18 cellular contexts compared by ENCODE assay signal in genomic region chr4:24570172-24570571, GRCh38. TPM values are rescaled to one million over a fixed set of nuclear protein-coding genes. Genes with fewer than 3 reads are reported as not detected.
DNase-seq lines count a peak whose midpoint lies in the region; ATAC-seq, FAIRE-seq and TF ChIP-seq lines count a peak whose summit lies in the region.
"Had no signal": no experiment of that assay in that cellular context is flagged by ENCODE, and none has a peak within 500 bp of the region (broad histone marks: within the 10 kb centered on the region; RNA-seq: fewer than 3 reads in every experiment).

No MANE protein-coding gene starts in this region.

- H3K79me2 ChIP-seq in endothelial cell of umbilical vein (ENCODE audit: control insufficient read depth, insufficient read depth, low read length), result peaks cover 99% of the 10 kb centered on the region

- FAIRE-seq in endothelial cell of umbilical vein (lab: Jason Lieb, UNC), result no peak

- H3K4me2 ChIP-seq in endothelial cell of umbilical vein (ENCODE audit: insufficient read depth, low read length), result peak overlapping the region; percentile 4

- no TSS peak for BruUV-seq in endothelial cell of umbilical vein (replicated peaks; lab: Mats Ljungman, UMichigan)

- no peak overlapping the region for H2AFZ ChIP-seq in endothelial cell of umbilical vein (ENCODE audit: low read depth, low read length)

- no peaks in the 10 kb centered on the region for H3K9me3 ChIP-seq in endothelial cell of umbilical vein (replicated peaks; ENCODE audit: control insufficient read depth, insufficient read depth, low read length)
- H3K9me3 ChIP-seq: BE2C had no signal

- peaks cover 27% of the 10 kb centered on the region for H4K20me1 ChIP-seq in endothelial cell of umbilical vein (replicated peaks; ENCODE audit: control insufficient read depth, extremely low read depth, insufficient read depth, low read length)

- no peak for DNase-seq in endothelial cell of umbilical vein (ENCODE audit: low read depth, low spot score)
- no peak for DNase-seq in DMS153 (lab: John Stamatoyannopoulos, UW)
- no peak for DNase-seq in DMS79 (lab: John Stamatoyannopoulos, UW)
- DNase-seq: activated CD4-positive, alpha-beta T cell treated with anti-CD3 and anti-CD28 coated beads, Interleukin-2, amount 10 ng/mL, durations not matched to agents 24 days and 14 days; anterior cingulate cortex; BE2C; DMS 273 treated with DMSO at 0.1 percent for 48 hours; KG1; NCI-H1436; right cardiac atrium; SHP77 treated with DMSO at 0.1 percent for 48 hours; stimulated activated CD4-positive, alpha-beta T cell treated with anti-CD3 and anti-CD28 coated beads, Interleukin-2, amount 100 ng/mL, for 24 hours had no signal

- dilution Hi-C loops in endothelial cell of umbilical vein (cut with MboI; ENCODE audit: extremely low pct_ligation_motif_present, low sequenced_read_pairs), result no loop called here

- POLR2A ChIA-PET in endothelial cell of umbilical vein (lab: Charles Lee), result no interaction called here

- intact Hi-C loops in endothelial cell of umbilical vein (cut with micrococcal nuclease), result no loop called here

- no peak for TF ChIP-seq CTCF in endothelial cell of umbilical vein (IDR thresholded peaks at IDR 0.05; ENCODE audit: extremely low read depth in 1 of 2, insufficient read depth in 1 of 2, low read depth in 1 of 2, low read length in 2 of 2)

- H3K9ac ChIP-seq in endothelial cell of umbilical vein (replicated peaks; ENCODE audit: extremely low read depth, insufficient read depth, low read length), result no peak overlapping the region

- peaks cover 3% of the 10 kb centered on the region for H3K9me1 ChIP-seq in endothelial cell of umbilical vein (replicated peaks; ENCODE audit: control insufficient read depth, extremely low read depth, insufficient read depth, low read length)

- H3K27ac ChIP-seq in endothelial cell of umbilical vein (ENCODE audit: insufficient read depth, low read depth, low read length), result no peak overlapping the region

- peaks cover 3 to 12% of the 10 kb centered on the region in 2 experiments for H3K36me3 ChIP-seq in endothelial cell of umbilical vein (ENCODE audit: control insufficient read depth in 2 of 2, extremely low read depth in 1 of 2, insufficient read depth in 2 of 2, low read length in 2 of 2)

- ATAC-seq in GM18498 (IDR thresholded peaks at IDR 0.05; ENCODE audit: unreplicated experiment), result peak; percentile 71
- peak; percentile 50 for ATAC-seq in GM18873 (IDR thresholded peaks at IDR 0.05; ENCODE audit: low FRiP score, unreplicated experiment)
- peak; percentile 57 for ATAC-seq in HG03354 (IDR thresholded peaks at IDR 0.05; ENCODE audit: poor library complexity, severe bottlenecking, unreplicated experiment)
- no peak for ATAC-seq in GM21825 (IDR thresholded peaks at IDR 0.05; ENCODE audit: unreplicated experiment)
- no peak for ATAC-seq in HG03135 (IDR thresholded peaks at IDR 0.05; ENCODE audit: unreplicated experiment)
- ATAC-seq: right cardiac atrium had no signal

- TF ChIP-seq POLR2A in endothelial cell of umbilical vein (IDR thresholded peaks at IDR 0.05; ENCODE audit: low read depth, low read length), result no peak

- CTCF ChIA-PET in endothelial cell of umbilical vein (lab: Charles Lee), result interaction anchor here (1.0 kb wide), 1 partner anchor 18 kb away, joined by 5 read pairs; no protein-coding TSS in a partner anchor

- no peaks in the 10 kb centered on the region for H3K4me1 ChIP-seq in endothelial cell of umbilical vein (ENCODE audit: control insufficient read depth, extremely low read depth, insufficient read depth, low read length)
- H3K4me1 ChIP-seq: BE2C had no signal

- H3K4me3 ChIP-seq in endothelial cell of umbilical vein (replicated peaks in 1 of 3; ENCODE audit: insufficient read depth in 1 of 3, low read depth in 1 of 3, low read length in 3 of 3), result no peak overlapping the region
- H3K4me3 ChIP-seq: lung had no signal

- no peaks in the 10 kb centered on the region for H3K27me3 ChIP-seq in endothelial cell of umbilical vein (ENCODE audit: control insufficient read depth in 2 of 2, insufficient read depth in 2 of 2, low read length in 2 of 2)
- H3K27me3 ChIP-seq: BE2C had no signal

TF ChIP-seq in endothelial cell of umbilical vein, 7 proteins besides CTCF, POLR2A, EP300 and RAD21:
- TF ChIP-seq GATA2 (IDR thresholded peaks at IDR 0.05; ENCODE audit: insufficient read depth, insufficient read length, low read depth, low read length) (no peak), FOS (IDR thresholded peaks at IDR 0.05; ENCODE audit: borderline replicate concordance, insufficient read depth, low read length) (no peak), MYC (IDR thresholded peaks at IDR 0.05; ENCODE audit: low read depth, low read length) (no peak), MAX (IDR thresholded peaks at IDR 0.05; ENCODE audit: insufficient read depth, insufficient read length) (no peak), JUN (IDR thresholded peaks at IDR 0.05; ENCODE audit: borderline replicate concordance, insufficient read depth, insufficient read length, low read depth) (no peak), POLR2AphosphoS5 (IDR thresholded peaks at IDR 0.05; ENCODE audit: insufficient read depth, low read depth, low read length) (no peak), EZH2 (IDR thresholded peaks at IDR 0.05; ENCODE audit: borderline replicate concordance, low read depth, low read length, severe bottlenecking) (no peak)

RNA-seq across cellular contexts. Expression of gene DHX15, which starts 14.2 kb away (rescaled TPM):
- 148 and 152 TPM in 2 replicates for total RNA-seq in endothelial cell of umbilical vein
- 57.9 and 72.3 TPM in 2 replicates for polyA plus RNA-seq in endothelial cell of umbilical vein
- polyA plus RNA-seq in endothelial cell of umbilical vein (2011; cell fraction: cytosol; rRNA removed), result 70.0 and 71.1 TPM in 2 replicates
- 227 and 296 TPM in 2 replicates for polyA plus RNA-seq in endothelial cell of umbilical vein (2011; cell fraction: nucleus; rRNA removed)
- 91.7 and 146 TPM in 2 replicates for polyA plus RNA-seq in endothelial cell of umbilical vein (2012)
- polyA minus RNA-seq in endothelial cell of umbilical vein, result 187 and 196 TPM in 2 replicates
- polyA minus RNA-seq in endothelial cell of umbilical vein (2011; cell fraction: cytosol; rRNA and poly(A)+ RNA removed), result 68.2 TPM
- 278 and 367 TPM in 2 replicates for polyA minus RNA-seq in endothelial cell of umbilical vein (2011; cell fraction: nucleus; rRNA and poly(A)+ RNA removed)

Comparison
In these comparisons a context has a peak if more than half of its experiments do, and no peak if none do; other contexts are left out.
1. ATAC-seq: peak in GM18498 (single experiment), GM18873 (single experiment) and HG03354 (single experiment); none in GM21825 (single experiment) and HG03135 (single experiment).